Comparison of ENCODE assay signal across 11 cellular contexts in the genomic region with DNA sequence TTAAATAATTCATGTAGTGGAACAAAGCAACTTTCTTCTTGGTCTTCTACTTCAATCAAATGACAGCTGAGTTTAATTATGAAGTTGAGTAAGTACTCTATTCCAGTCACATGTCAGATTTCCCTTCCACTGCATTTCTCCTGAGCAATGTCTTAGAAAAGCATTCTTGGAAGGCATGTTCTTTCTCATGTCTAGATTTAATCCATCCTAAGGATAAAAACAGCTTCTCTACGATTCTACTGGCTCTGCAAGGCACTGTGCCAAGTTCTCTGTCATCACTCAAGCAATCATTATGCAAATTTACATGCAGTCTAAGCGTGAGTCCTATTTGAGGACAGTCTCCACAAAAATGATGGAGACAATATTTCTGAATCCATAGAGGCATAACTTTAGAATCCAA.
DNase-seq lines count a peak whose midpoint lies in the region; ATAC-seq and TF ChIP-seq lines count a peak whose summit lies in the region.
"Had no signal": no experiment of that assay in that cellular context is flagged by ENCODE, and none has a peak within 500 bp of the region (broad histone marks: within the 10 kb centered on the region; RNA-seq: fewer than 3 reads in every experiment).

No MANE protein-coding gene starts in this region.

- H3K9me3 ChIP-seq in neuronal stem cell (replicated peaks in 1 of 2; ENCODE audit: control insufficient read depth in 2 of 2, insufficient read depth in 1 of 2, low read depth in 1 of 2, low read length in 2 of 2): peaks cover 0 to 2% of the 10 kb centered on the region in 2 donors
- H3K9me3 ChIP-seq: BLaER1 had no signal

- no peaks in the 10 kb centered on the region for H3K79me1 ChIP-seq in neuronal stem cell (ENCODE audit: low read depth, low read length)

- H2BK15ac ChIP-seq in neuronal stem cell (ENCODE audit: low read length): no peak overlapping the region

- H2AFZ ChIP-seq in neuronal stem cell (ENCODE audit: low read length): no peak overlapping the region

- H2BK120ac ChIP-seq in neuronal stem cell (ENCODE audit: low read depth, low read length): no peak overlapping the region

- in situ Hi-C loops in astrocyte of the cerebellum (cut with HindIII; ENCODE audit: low sequenced_read_pairs): no loop called here

- H3K36me3 ChIP-seq in neuronal stem cell (replicated peaks in 1 of 2; ENCODE audit: control insufficient read depth in 2 of 2, insufficient read depth in 2 of 2, low read length in 2 of 2): no peaks in the 10 kb centered on the region
- H3K36me3 ChIP-seq: BLaER1 had no signal

- no peak overlapping the region for H2BK5ac ChIP-seq in neuronal stem cell (ENCODE audit: low read length)

- no peak overlapping the region for H3K23ac ChIP-seq in neuronal stem cell (ENCODE audit: low read depth, low read length, poor library complexity)

- intact Hi-C loops in left ventricle myocardium superior (cut with micrococcal nuclease): no loop called here

- no peak overlapping the region for H3K18ac ChIP-seq in neuronal stem cell (ENCODE audit: low read length)

- H3K4me1 ChIP-seq in neuronal stem cell (ENCODE audit: control insufficient read depth in 2 of 2, insufficient read depth in 1 of 2, low read depth in 1 of 2, low read length in 2 of 2): no peaks in the 10 kb centered on the region
- H3K4me1 ChIP-seq: BLaER1 had no signal

- DNase-seq in NCI-H748 (lab: John Stamatoyannopoulos, UW; ENCODE audit: unreplicated experiment) (peak; percentile 12), NCI-H748 treated with DMSO at 0.1 percent for 48 hours (lab: John Stamatoyannopoulos, UW) (no peak), astrocyte of the cerebellum (ENCODE audit: low read depth) (peak; percentile 28), left ventricle myocardium superior (no peak), superior temporal gyrus (ENCODE audit: extremely low spot score) (peak; percentile 36), NCI-H2081 treated with DMSO at 0.1 percent for 48 hours (lab: John Stamatoyannopoulos, UW) (no peak), MV-4-11 (lab: John Stamatoyannopoulos, UW) (no peak), neuronal stem cell (ENCODE audit: low spot score) (no peak)
- DNase-seq: activated CD4-positive, alpha-beta T cell treated with anti-CD3 and anti-CD28 coated beads for 48 hours; naive thymus-derived CD4-positive, alpha-beta T cell had no signal

- ATAC-seq in left ventricle myocardium superior: peak; percentile 60
- ATAC-seq: naive thymus-derived CD4-positive, alpha-beta T cell had no signal

- H3K14ac ChIP-seq in neuronal stem cell (ENCODE audit: low read length): no peak overlapping the region

- H3K27ac ChIP-seq in neuronal stem cell (replicated peaks; ENCODE audit: low read length): no peak overlapping the region
- H3K27ac ChIP-seq: BLaER1 had no signal

- H3K9ac ChIP-seq in neuronal stem cell (ENCODE audit: low read depth, low read length, poor library complexity): no peak overlapping the region
- H3K9ac ChIP-seq: BLaER1 had no signal

- H3K4me2 ChIP-seq in neuronal stem cell (ENCODE audit: insufficient read depth, low read length, poor library complexity, severe bottlenecking): no peak overlapping the region
- H3K4me2 ChIP-seq: BLaER1 had no signal

- peaks cover 0 to 5% (median 0%) of the 10 kb centered on the region in 3 experiments for H3K27me3 ChIP-seq in neuronal stem cell (ENCODE audit: control insufficient read depth in 3 of 3, insufficient read depth in 3 of 3, low read depth in 1 of 3, low read length in 3 of 3)
- H3K27me3 ChIP-seq: BLaER1 had no signal

- no peak overlapping the region for H3K4ac ChIP-seq in neuronal stem cell (ENCODE audit: low read length)

- TF ChIP-seq CTCF in astrocyte of the cerebellum (IDR thresholded peaks at IDR 0.05; ENCODE audit: low read depth, low read length, missing control alignments): no peak

- H4K91ac ChIP-seq in neuronal stem cell (ENCODE audit: low read depth, low read length, poor library complexity): no peak overlapping the region

- no peak overlapping the region for H2BK12ac ChIP-seq in neuronal stem cell (ENCODE audit: low read length)

- H3K4me3 ChIP-seq in astrocyte of the cerebellum (ENCODE audit: low read depth, low read length) (no peak overlapping the region), neuronal stem cell (ENCODE audit: low read length in 2 of 2) (no peak overlapping the region)
- H3K4me3 ChIP-seq: BLaER1 had no signal

- H4K8ac ChIP-seq in neuronal stem cell (ENCODE audit: low read depth, low read length): no peak overlapping the region

- WGBS in neuronal stem cell (ENCODE audit: extremely low coverage in 2 of 2, insufficient read length in 2 of 2, insufficient replicate concordance in 1 of 2), 2 donors: no CpG with 5 or more reads among the region's 2 CpGs

- H2AK5ac ChIP-seq in neuronal stem cell (ENCODE audit: low read depth, low read length): no peak overlapping the region

Comparison
In these comparisons a context has a peak if more than half of its experiments do, and no peak if none do; other contexts are left out.
1. DNase-seq: peak in NCI-H748 (single experiment), astrocyte of the cerebellum (single experiment) and superior temporal gyrus (single experiment); none in NCI-H748 treated with DMSO at 0.1 percent for 48 hours (single experiment), left ventricle myocardium superior (single experiment), NCI-H2081 treated with DMSO at 0.1 percent for 48 hours (single experiment), MV-4-11 (single experiment) and neuronal stem cell (single experiment).